In genomic region chr16:57807968-57808528, GRCh38 we compare ENCODE assay signal across 1 cellular context.
TF ChIP-seq lines count a peak whose summit lies in the region.

No MANE protein-coding gene starts in this region.

TF ChIP-seq in HepG2, 621 proteins besides CTCF, POLR2A, EP300 and RAD21 (continued from another document):
- TF ChIP-seq TRAFD1 (CRISPR knock-in tag; IDR thresholded peaks at IDR 0.05; ENCODE audit: borderline replicate concordance) (no peak), ZNF121 (CRISPR knock-in tag; IDR thresholded peaks at IDR 0.05) (peak; percentile 84), SMC3 (IDR thresholded peaks at IDR 0.05; ENCODE audit: low read length) (no peak), REL (CRISPR knock-in tag; conservative IDR thresholded peaks at IDR 0.05) (no peak), ZNF230 (CRISPR knock-in tag; IDR thresholded peaks at IDR 0.05) (no peak), AGO1 (IDR thresholded peaks at IDR 0.05; ENCODE audit: low read depth, low read length, poor library complexity, severe bottlenecking) (no peak), ELF1 (CRISPR knock-in tag; IDR thresholded peaks at IDR 0.05) (no peak), TMF1 (CRISPR knock-in tag; IDR thresholded peaks at IDR 0.05; ENCODE audit: low read depth) (no peak), ZNF143 (CRISPR knock-in tag; IDR thresholded peaks at IDR 0.05) (no peak), ZNF20 (CRISPR knock-in tag; IDR thresholded peaks at IDR 0.05) (no peak), ZBTB33 (CRISPR knock-in tag; IDR thresholded peaks at IDR 0.05) (peak; percentile 72), KDM5A (IDR thresholded peaks at IDR 0.05; ENCODE audit: borderline replicate concordance, low read length) (no peak), ZBTB34 (CRISPR knock-in tag; IDR thresholded peaks at IDR 0.05) (no peak)
